In genomic region chr7:25296086-25296485, GRCh38 we compare ENCODE assay signal across 8 cellular contexts.
"Had no signal": no experiment of that assay in that cellular context is flagged by ENCODE, and none has a peak within 500 bp of the region (broad histone marks: within the 10 kb centered on the region; RNA-seq: fewer than 3 reads in every experiment).

No MANE protein-coding gene starts in this region.

- ATAC-seq: HepG2 had no signal

- H3K4me2 ChIP-seq: KMS-11 had no signal

- DNase-seq: GOT3, H9, HCEC 1CT, KBM-7 had no signal

- H3K9ac ChIP-seq: KMS-11 had no signal

- H3K27ac ChIP-seq: HL-60, KMS-11 had no signal

- FAIRE-seq: H54, HepG2 had no signal
